8 cellular contexts compared by ENCODE assay signal in genomic region chr14:93034671-93034994, GRCh38.
DNase-seq lines count a peak whose midpoint lies in the region; ATAC-seq and TF ChIP-seq lines count a peak whose summit lies in the region.

No MANE protein-coding gene starts in this region.

- H3K27me3 Mint-ChIP-seq in activated CD4-positive, alpha-beta T cell treated with anti-CD3 and anti-CD28 coated beads, Interleukin-2, amount 10 ng/mL, durations not matched to agents 7 days and 5 days = no peaks in the 10 kb centered on the region
- H3K27me3 Mint-ChIP-seq in IgD-negative memory B cell = no peaks in the 10 kb centered on the region
- no peaks in the 10 kb centered on the region for H3K27me3 Mint-ChIP-seq in chondrocyte (ENCODE audit: low read depth)
- H3K27me3 Mint-ChIP-seq in stimulated activated memory B cell treated with anti-CD40 and anti-IgM and Interleukin-4, amounts not matched to agents 10 μg/mL and 1 μg/mL and 100 μg/mL, for 72 hours = no peaks in the 10 kb centered on the region

- no peak for DNase-seq in activated CD4-positive, alpha-beta T cell treated with anti-CD3 and anti-CD28 coated beads, Interleukin-2, amount 10 ng/mL, durations not matched to agents 7 days and 5 days
- DNase-seq in activated CD4-positive, alpha-beta T cell treated with anti-CD3 and anti-CD28 coated beads, Interleukin-2, amount 50 U/mL, for 48 hours = no peak
- DNase-seq in chondrocyte (ENCODE audit: low spot score) (no peak), NCI-H69 (lab: John Stamatoyannopoulos, UW) (no peak), SKM-1 (lab: John Stamatoyannopoulos, UW; ENCODE audit: unreplicated experiment) (no peak), dedifferentiated amniotic fluid mesenchymal stem cell (ENCODE audit: extremely low spot score) (no peak)

- H3K4me1 Mint-ChIP-seq in activated CD4-positive, alpha-beta T cell treated with anti-CD3 and anti-CD28 coated beads, Interleukin-2, amount 10 ng/mL, durations not matched to agents 7 days and 5 days = peaks cover 26% of the 10 kb centered on the region
- H3K4me1 Mint-ChIP-seq in IgD-negative memory B cell (peaks cover 41 to 55% (median 51%) of the 10 kb centered on the region in 3 donors), chondrocyte (ENCODE audit: low read depth) (peaks cover 67% of the 10 kb centered on the region)
- H3K4me1 Mint-ChIP-seq in stimulated activated memory B cell treated with anti-CD40 and anti-IgM and Interleukin-4, amounts not matched to agents 10 μg/mL and 1 μg/mL and 100 μg/mL, for 72 hours = peaks cover 88% of the 10 kb centered on the region

- H3K27ac Mint-ChIP-seq in activated CD4-positive, alpha-beta T cell treated with anti-CD3 and anti-CD28 coated beads, Interleukin-2, amount 10 ng/mL, durations not matched to agents 7 days and 5 days = peak overlapping the region; percentile 86
- H3K27ac Mint-ChIP-seq in IgD-negative memory B cell = peak overlapping the region; percentile 76 to 97 (median 96)
- H3K27ac Mint-ChIP-seq in chondrocyte (ENCODE audit: unreplicated experiment) = no peak overlapping the region
- peak overlapping the region; percentile 90 for H3K27ac Mint-ChIP-seq in stimulated activated memory B cell treated with anti-CD40 and anti-IgM and Interleukin-4, amounts not matched to agents 10 μg/mL and 1 μg/mL and 100 μg/mL, for 72 hours

- H3K9me3 Mint-ChIP-seq in activated CD4-positive, alpha-beta T cell treated with anti-CD3 and anti-CD28 coated beads, Interleukin-2, amount 10 ng/mL, durations not matched to agents 7 days and 5 days = no peaks in the 10 kb centered on the region
- H3K9me3 Mint-ChIP-seq in IgD-negative memory B cell (no peaks in the 10 kb centered on the region), chondrocyte (ENCODE audit: low read depth) (no peaks in the 10 kb centered on the region)
- no peaks in the 10 kb centered on the region for H3K9me3 Mint-ChIP-seq in stimulated activated memory B cell treated with anti-CD40 and anti-IgM and Interleukin-4, amounts not matched to agents 10 μg/mL and 1 μg/mL and 100 μg/mL, for 72 hours

- H3K36me3 Mint-ChIP-seq in activated CD4-positive, alpha-beta T cell treated with anti-CD3 and anti-CD28 coated beads, Interleukin-2, amount 10 ng/mL, durations not matched to agents 7 days and 5 days (ENCODE audit: low read depth) = no peaks in the 10 kb centered on the region
- H3K36me3 Mint-ChIP-seq in IgD-negative memory B cell (peaks cover 3% of the 10 kb centered on the region), chondrocyte (ENCODE audit: low read depth) (no peaks in the 10 kb centered on the region)
- peaks cover 15% of the 10 kb centered on the region for H3K36me3 Mint-ChIP-seq in stimulated activated memory B cell treated with anti-CD40 and anti-IgM and Interleukin-4, amounts not matched to agents 10 μg/mL and 1 μg/mL and 100 μg/mL, for 72 hours

- H3K4me3 Mint-ChIP-seq in activated CD4-positive, alpha-beta T cell treated with anti-CD3 and anti-CD28 coated beads, Interleukin-2, amount 10 ng/mL, durations not matched to agents 7 days and 5 days = no peak overlapping the region
- peak overlapping the region in 3 of 4 donors; percentile 85 to 93 (median 88) for H3K4me3 Mint-ChIP-seq in IgD-negative memory B cell
- H3K4me3 Mint-ChIP-seq in chondrocyte (ENCODE audit: unreplicated experiment) = no peak overlapping the region
- peak overlapping the region; percentile 73 for H3K4me3 Mint-ChIP-seq in stimulated activated memory B cell treated with anti-CD40 and anti-IgM and Interleukin-4, amounts not matched to agents 10 μg/mL and 1 μg/mL and 100 μg/mL, for 72 hours

- POLR2A ChIA-PET in activated CD4-positive, alpha-beta T cell treated with anti-CD3 and anti-CD28 coated beads, Interleukin-2, amount 10 ng/mL, durations not matched to agents 7 days and 5 days (lab: Charles Lee) = no interaction called here

- CTCF ChIA-PET in activated CD4-positive, alpha-beta T cell treated with anti-CD3 and anti-CD28 coated beads, Interleukin-2, amount 10 ng/mL, durations not matched to agents 7 days and 5 days (lab: Charles Lee) = interaction anchor here (0.6 to 1.5 kb wide), 4 partner anchors 11 to 79 kb away, joined by 3 to 4 read pairs (median 4); no protein-coding TSS in a partner anchor

- peak; percentile 0 for ATAC-seq in stimulated activated memory B cell treated with anti-CD40 and anti-IgM and Interleukin-4, amounts not matched to agents 10 μg/mL and 1 μg/mL and 100 μg/mL, for 72 hours

- TF ChIP-seq CTCF in chondrocyte (IDR thresholded peaks at IDR 0.05) = peak; percentile 6

Comparison
In these comparisons a context has a peak if more than half of its experiments do, and no peak if none do; other contexts are left out.
1. H3K4me3 Mint-ChIP-seq: peak in IgD-negative memory B cell (3 of 4) and stimulated activated memory B cell treated with anti-CD40 and anti-IgM and Interleukin-4, amounts not matched to agents 10 μg/mL and 1 μg/mL and 100 μg/mL, for 72 hours (single experiment); none in activated CD4-positive, alpha-beta T cell treated with anti-CD3 and anti-CD28 coated beads, Interleukin-2, amount 10 ng/mL, durations not matched to agents 7 days and 5 days (single experiment) and chondrocyte (single experiment).